ENCODE assay signal across 2 cellular contexts in the genomic region with DNA sequence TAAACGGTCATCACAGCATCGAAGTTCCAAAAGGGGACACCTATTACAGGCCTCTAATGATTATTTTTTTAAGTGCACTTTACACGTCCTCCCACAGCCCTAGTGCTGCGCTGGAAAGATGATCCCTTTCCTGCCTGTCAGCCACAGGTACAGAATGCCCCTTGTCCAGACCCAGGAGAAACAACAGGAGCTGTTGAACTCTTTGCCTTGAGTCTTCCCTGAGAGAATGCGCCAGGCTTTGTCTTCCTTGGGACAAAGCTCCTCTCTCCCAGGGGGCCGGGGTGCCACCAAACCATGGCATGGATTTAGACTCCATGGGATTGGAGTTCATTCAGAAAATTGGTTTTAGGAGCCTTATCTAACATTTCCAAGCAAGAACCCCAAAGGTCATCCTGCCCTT.
TF ChIP-seq lines count a peak whose summit lies in the region.

No MANE protein-coding gene starts in this region.

TF ChIP-seq in SK-N-SH, 30 proteins besides CTCF, POLR2A, EP300 and RAD21 (continued from another document):
- TF ChIP-seq, protein P1, sequence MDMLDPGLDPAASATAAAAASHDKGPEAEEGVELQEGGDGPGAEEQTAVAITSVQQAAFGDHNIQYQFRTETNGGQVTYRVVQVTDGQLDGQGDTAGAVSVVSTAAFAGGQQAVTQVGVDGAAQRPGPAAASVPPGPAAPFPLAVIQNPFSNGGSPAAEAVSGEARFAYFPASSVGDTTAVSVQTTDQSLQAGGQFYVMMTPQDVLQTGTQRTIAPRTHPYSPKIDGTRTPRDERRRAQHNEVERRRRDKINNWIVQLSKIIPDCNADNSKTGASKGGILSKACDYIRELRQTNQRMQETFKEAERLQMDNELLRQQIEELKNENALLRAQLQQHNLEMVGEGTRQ (IDR thresholded peaks at IDR 0.05; ENCODE audit: borderline replicate concordance, low read depth, low read length): no peak
- no peak for TF ChIP-seq ZBTB33 (IDR thresholded peaks at IDR 0.05; ENCODE audit: borderline replicate concordance, low read depth)
- no peak for TF ChIP-seq ELF1 (IDR thresholded peaks at IDR 0.05)
- TF ChIP-seq FOXJ3 (CRISPR knock-in tag; IDR thresholded peaks at IDR 0.05): no peak
- no peak for TF ChIP-seq TAF1 (IDR thresholded peaks at IDR 0.05; ENCODE audit: borderline replicate concordance, low read depth, low read length)
- no peak for TF ChIP-seq SMC3 (IDR thresholded peaks at IDR 0.05; ENCODE audit: low read depth, low read length)
- no peak for TF ChIP-seq MEF2A (IDR thresholded peaks at IDR 0.05; ENCODE audit: borderline replicate concordance, low read depth)
- TF ChIP-seq JUND (IDR thresholded peaks at IDR 0.05): no peak
- no peak for TF ChIP-seq RXRA (IDR thresholded peaks at IDR 0.05; ENCODE audit: borderline replicate concordance, low read depth)
TF ChIP-seq in SK-N-SH: peak in this region for 0.

TF ChIP-seq in SK-N-SH treated with all-trans-retinoic acid at 6 μM for 48 hours, 23 proteins besides CTCF, POLR2A, EP300 and RAD21 (continued from another document):
- TF ChIP-seq, protein P2, sequence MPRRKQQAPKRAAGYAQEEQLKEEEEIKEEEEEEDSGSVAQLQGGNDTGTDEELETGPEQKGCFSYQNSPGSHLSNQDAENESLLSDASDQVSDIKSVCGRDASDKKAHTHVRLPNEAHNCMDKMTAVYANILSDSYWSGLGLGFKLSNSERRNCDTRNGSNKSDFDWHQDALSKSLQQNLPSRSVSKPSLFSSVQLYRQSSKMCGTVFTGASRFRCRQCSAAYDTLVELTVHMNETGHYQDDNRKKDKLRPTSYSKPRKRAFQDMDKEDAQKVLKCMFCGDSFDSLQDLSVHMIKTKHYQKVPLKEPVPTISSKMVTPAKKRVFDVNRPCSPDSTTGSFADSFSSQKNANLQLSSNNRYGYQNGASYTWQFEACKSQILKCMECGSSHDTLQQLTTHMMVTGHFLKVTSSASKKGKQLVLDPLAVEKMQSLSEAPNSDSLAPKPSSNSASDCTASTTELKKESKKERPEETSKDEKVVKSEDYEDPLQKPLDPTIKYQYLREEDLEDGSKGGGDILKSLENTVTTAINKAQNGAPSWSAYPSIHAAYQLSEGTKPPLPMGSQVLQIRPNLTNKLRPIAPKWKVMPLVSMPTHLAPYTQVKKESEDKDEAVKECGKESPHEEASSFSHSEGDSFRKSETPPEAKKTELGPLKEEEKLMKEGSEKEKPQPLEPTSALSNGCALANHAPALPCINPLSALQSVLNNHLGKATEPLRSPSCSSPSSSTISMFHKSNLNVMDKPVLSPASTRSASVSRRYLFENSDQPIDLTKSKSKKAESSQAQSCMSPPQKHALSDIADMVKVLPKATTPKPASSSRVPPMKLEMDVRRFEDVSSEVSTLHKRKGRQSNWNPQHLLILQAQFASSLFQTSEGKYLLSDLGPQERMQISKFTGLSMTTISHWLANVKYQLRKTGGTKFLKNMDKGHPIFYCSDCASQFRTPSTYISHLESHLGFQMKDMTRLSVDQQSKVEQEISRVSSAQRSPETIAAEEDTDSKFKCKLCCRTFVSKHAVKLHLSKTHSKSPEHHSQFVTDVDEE (CRISPR knock-in tag; IDR thresholded peaks at IDR 0.05): no peak
- TF ChIP-seq BACH2 (CRISPR knock-in tag; IDR thresholded peaks at IDR 0.05; ENCODE audit: borderline replicate concordance): no peak
